22 cellular contexts compared by ENCODE assay signal in genomic region chr13:105972306-105972721, GRCh38.
DNase-seq lines count a peak whose midpoint lies in the region; ATAC-seq and TF ChIP-seq lines count a peak whose summit lies in the region.
"Had no signal": no experiment of that assay in that cellular context is flagged by ENCODE, and none has a peak within 500 bp of the region (broad histone marks: within the 10 kb centered on the region; RNA-seq: fewer than 3 reads in every experiment).

No MANE protein-coding gene starts in this region.

- TF ChIP-seq CTCF in fibroblast of villous mesenchyme (IDR thresholded peaks at IDR 0.05; ENCODE audit: insufficient read depth, low read depth, low read length): no peak
- no peak for TF ChIP-seq CTCF in upper lobe of right lung (IDR thresholded peaks at IDR 0.05)

- H3K27ac ChIP-seq in upper lobe of right lung: no peak overlapping the region
- H3K27ac ChIP-seq: SJSA1, skin epidermis had no signal

- no peaks in the 10 kb centered on the region for H3K27me3 ChIP-seq in upper lobe of right lung
- H3K27me3 ChIP-seq: SJSA1 had no signal

- no peak for DNase-seq in HEK293T (ENCODE audit: extremely low spot score)
- DNase-seq in NCI-H748 treated with DMSO at 0.1 percent for 48 hours (lab: John Stamatoyannopoulos, UW): peak; percentile 31
- peak; percentile 61 for DNase-seq in fibroblast of villous mesenchyme (ENCODE audit: low read depth)
- DNase-seq in sciatic nerve (ENCODE audit: low spot score): no peak
- no peak for DNase-seq in HK-2 (ENCODE audit: unreplicated experiment)
- DNase-seq in activated T-helper 2 cell treated with anti-CD3 and anti-CD28 coated beads, Interferon-gamma antibody, Interleukin-2, Interleukin-4, amounts not matched to agents 10 μg/mL and 5 μg/mL and 100 μg/mL, durations not matched to agents 14 hours and 24 hours and 36 hours (ENCODE audit: low spot score): no peak
- DNase-seq in upper lobe of right lung: no peak
- DNase-seq: Calu3; dermis blood vessel endothelial cell; GDM1; HFFc6; NCI-H2029 treated with DMSO at 0.1 percent for 48 hours; NCI-H524; OCI-M1; stimulated activated CD4-positive, alpha-beta T cell treated with anti-CD3 and anti-CD28 coated beads, Interleukin-4, amount 100 ng/mL, for 24 hours; T-helper 17 cell had no signal

- POLR2A ChIA-PET in HEK293T (lab: Yijun Ruan, JAX): interaction anchor here (1.1 kb wide), 1 partner anchor 555 kb away, joined by 3 read pairs; no protein-coding TSS in a partner anchor

- H3K27ac Mint-ChIP-seq in activated T-helper 2 cell treated with anti-CD3 and anti-CD28 coated beads, Interferon-gamma antibody, Interleukin-2, Interleukin-4, amounts not matched to agents 10 μg/mL and 5 μg/mL and 100 μg/mL, durations not matched to agents 14 hours and 24 hours and 36 hours: no peak overlapping the region
- H3K27ac Mint-ChIP-seq: B cell, HFFc6, T-helper 17 cell had no signal

- no peak overlapping the region for H3K4me3 Mint-ChIP-seq in activated T-helper 2 cell treated with anti-CD3 and anti-CD28 coated beads, Interferon-gamma antibody, Interleukin-2, Interleukin-4, amounts not matched to agents 10 μg/mL and 5 μg/mL and 100 μg/mL, durations not matched to agents 14 hours and 24 hours and 36 hours (ENCODE audit: low read depth)
- H3K4me3 Mint-ChIP-seq: B cell, HFFc6, T-helper 17 cell had no signal

- H3K36me3 ChIP-seq in upper lobe of right lung: no peaks in the 10 kb centered on the region
- H3K36me3 ChIP-seq: SJSA1 had no signal

- no peaks in the 10 kb centered on the region for H3K36me3 Mint-ChIP-seq in activated T-helper 2 cell treated with anti-CD3 and anti-CD28 coated beads, Interferon-gamma antibody, Interleukin-2, Interleukin-4, amounts not matched to agents 10 μg/mL and 5 μg/mL and 100 μg/mL, durations not matched to agents 14 hours and 24 hours and 36 hours (ENCODE audit: low read depth)

- H3K4me3 ChIP-seq in fibroblast of villous mesenchyme (ENCODE audit: low read depth, low read length) (no peak overlapping the region), upper lobe of right lung (no peak overlapping the region)
- H3K4me3 ChIP-seq: GM12878, SJSA1, skin epidermis had no signal

- intact Hi-C loops in sciatic nerve (cut with DNase I): no loop called here
- intact Hi-C loops in activated T-helper 2 cell treated with anti-CD3 and anti-CD28 coated beads, Interferon-gamma antibody, Interleukin-2, Interleukin-4, amounts not matched to agents 10 μg/mL and 5 μg/mL and 100 μg/mL, durations not matched to agents 14 hours and 24 hours and 36 hours (cut with micrococcal nuclease): no loop called here
- intact Hi-C loops in upper lobe of right lung (cut with DNase I): no loop called here

- no peaks in the 10 kb centered on the region for H3K9me3 Mint-ChIP-seq in activated T-helper 2 cell treated with anti-CD3 and anti-CD28 coated beads, Interferon-gamma antibody, Interleukin-2, Interleukin-4, amounts not matched to agents 10 μg/mL and 5 μg/mL and 100 μg/mL, durations not matched to agents 14 hours and 24 hours and 36 hours
- H3K9me3 Mint-ChIP-seq: HFFc6 had no signal

- CTCF ChIA-PET in HEK293T (lab: Yijun Ruan, JAX): interaction anchor here (1.8 kb wide), 1 partner anchor 10 kb away, joined by 9 read pairs; no protein-coding TSS in a partner anchor

- H3K4me1 Mint-ChIP-seq in activated T-helper 2 cell treated with anti-CD3 and anti-CD28 coated beads, Interferon-gamma antibody, Interleukin-2, Interleukin-4, amounts not matched to agents 10 μg/mL and 5 μg/mL and 100 μg/mL, durations not matched to agents 14 hours and 24 hours and 36 hours (ENCODE audit: low read depth): no peaks in the 10 kb centered on the region
- H3K4me1 Mint-ChIP-seq: B cell had no signal

- ATAC-seq in sciatic nerve: peak; percentile 32
- ATAC-seq in GM18873 (IDR thresholded peaks at IDR 0.05; ENCODE audit: low FRiP score, unreplicated experiment): no peak
- no peak for ATAC-seq in upper lobe of right lung
- ATAC-seq: esophagus mucosa, GM12878, T-helper 17 cell had no signal

- H3K4me1 ChIP-seq in upper lobe of right lung: no peaks in the 10 kb centered on the region
- H3K4me1 ChIP-seq: SJSA1 had no signal

- no peaks in the 10 kb centered on the region for H3K27me3 Mint-ChIP-seq in activated T-helper 2 cell treated with anti-CD3 and anti-CD28 coated beads, Interferon-gamma antibody, Interleukin-2, Interleukin-4, amounts not matched to agents 10 μg/mL and 5 μg/mL and 100 μg/mL, durations not matched to agents 14 hours and 24 hours and 36 hours (ENCODE audit: low read depth)
- H3K27me3 Mint-ChIP-seq: B cell had no signal

- H3K9me3 ChIP-seq in upper lobe of right lung: no peaks in the 10 kb centered on the region
- H3K9me3 ChIP-seq: SJSA1 had no signal

TF ChIP-seq in HEK293T, 16 proteins besides CTCF, POLR2A, EP300 and RAD21:
- TF ChIP-seq PKNOX1 (IDR thresholded peaks at IDR 0.05) (peak; percentile 53), FOXK2 (IDR thresholded peaks at IDR 0.05) (no peak), CTBP1 (IDR thresholded peaks at IDR 0.05; ENCODE audit: borderline replicate concordance) (peak; percentile 64; the same call in 1 of the 2 replicates), SUZ12 (IDR thresholded peaks at IDR 0.05) (no peak)

Comparison
In these comparisons a context has a peak if more than half of its experiments do, and no peak if none do; other contexts are left out.
1. DNase-seq: peak in NCI-H748 treated with DMSO at 0.1 percent for 48 hours (single experiment) and fibroblast of villous mesenchyme (single experiment); none in HEK293T (single experiment), sciatic nerve (single experiment), HK-2 (single experiment), activated T-helper 2 cell treated with anti-CD3 and anti-CD28 coated beads, Interferon-gamma antibody, Interleukin-2, Interleukin-4, amounts not matched to agents 10 μg/mL and 5 μg/mL and 100 μg/mL, durations not matched to agents 14 hours and 24 hours and 36 hours (single experiment) and upper lobe of right lung (single experiment).